25 cellular contexts compared by ENCODE assay signal in genomic region chr9:128333368-128333969, GRCh38.
"Had no signal": no experiment of that assay in that cellular context is flagged by ENCODE, and none has a peak within 500 bp of the region (broad histone marks: within the 10 kb centered on the region; RNA-seq: fewer than 3 reads in every experiment).

No MANE protein-coding gene starts in this region.

- H2AFZ ChIP-seq: parathyroid adenoma had no signal

- H3K27me3 ChIP-seq: testis, vagina had no signal

- H3K27ac Mint-ChIP-seq: activated CD4-positive, alpha-beta T cell treated with anti-CD3 and anti-CD28 coated beads, Interleukin-2, amount 10 ng/mL, durations not matched to agents 7 days and 5 days; activated CD8-positive, alpha-beta memory T cell treated with anti-CD3 and anti-CD28 coated beads, Interleukin-2, amount 10 ng/mL, durations not matched to agents 7 days and 5 days; activated CD8-positive, alpha-beta T cell treated with anti-CD3 and anti-CD28 coated beads for 36 hours; activated naive CD4-positive, alpha-beta T cell treated with anti-CD3 and anti-CD28 coated beads, Interleukin-2, amount 50 U/mL, for 72 hours; dendritic cell treated with granulocyte-macrophage colony-stimulating factor and Interleukin-4, amounts not matched to agents 40 ng/mL and 50 ng/mL, for 4 days; natural killer cell treated with Interleukin-12 subunit alpha and Interleukin-12 subunit beta and Interleukin-15 and Interleukin-18, amount 100 ng/mL, for 72 hours; type B pancreatic cell had no signal

- H3K4me3 ChIP-seq: smooth muscle cell, testis, vagina had no signal

- H3K36me3 Mint-ChIP-seq: activated CD8-positive, alpha-beta memory T cell treated with anti-CD3 and anti-CD28 coated beads, Interleukin-2, amount 10 ng/mL, durations not matched to agents 7 days and 5 days; activated naive CD4-positive, alpha-beta T cell treated with anti-CD3 and anti-CD28 coated beads, Interleukin-2, amount 50 U/mL, for 72 hours; natural killer cell treated with Interleukin-12 subunit alpha and Interleukin-12 subunit beta and Interleukin-15 and Interleukin-18, amount 100 ng/mL, for 72 hours had no signal

- H3K27me3 Mint-ChIP-seq: activated CD4-positive, alpha-beta T cell treated with anti-CD3 and anti-CD28 coated beads, Interleukin-2, amount 10 ng/mL, durations not matched to agents 7 days and 5 days; activated CD8-positive, alpha-beta memory T cell treated with anti-CD3 and anti-CD28 coated beads, Interleukin-2, amount 10 ng/mL, durations not matched to agents 7 days and 5 days; activated CD8-positive, alpha-beta T cell treated with anti-CD3 and anti-CD28 coated beads for 36 hours; activated T-helper 17 cell treated with anti-CD3 and anti-CD28 coated beads, Interleukin-2, amount 50 U/mL, for 72 hours; brain; dendritic cell treated with granulocyte-macrophage colony-stimulating factor and Interleukin-4, amounts not matched to agents 40 ng/mL and 50 ng/mL, for 4 days; natural killer cell treated with Interleukin-12 subunit alpha and Interleukin-12 subunit beta and Interleukin-15 and Interleukin-18, amount 100 ng/mL, for 72 hours; type B pancreatic cell had no signal

- H3K9ac ChIP-seq: parathyroid adenoma had no signal

- H3K27ac ChIP-seq: parathyroid adenoma, testis, vagina, VCaP had no signal

- H3K4me1 ChIP-seq: parathyroid adenoma, testis, vagina had no signal

- H3K4me3 Mint-ChIP-seq: activated CD4-positive, alpha-beta T cell treated with anti-CD3 and anti-CD28 coated beads, Interleukin-2, amount 10 ng/mL, durations not matched to agents 7 days and 5 days; activated CD8-positive, alpha-beta memory T cell treated with anti-CD3 and anti-CD28 coated beads, Interleukin-2, amount 10 ng/mL, durations not matched to agents 7 days and 5 days; activated CD8-positive, alpha-beta T cell treated with anti-CD3 and anti-CD28 coated beads for 36 hours; activated T-helper 17 cell treated with anti-CD3 and anti-CD28 coated beads, Interleukin-2, amount 50 U/mL, for 72 hours; brain; dendritic cell treated with granulocyte-macrophage colony-stimulating factor and Interleukin-4, amounts not matched to agents 40 ng/mL and 50 ng/mL, for 4 days; natural killer cell treated with Interleukin-12 subunit alpha and Interleukin-12 subunit beta and Interleukin-15 and Interleukin-18, amount 100 ng/mL, for 72 hours; type B pancreatic cell had no signal

- H3K4me1 Mint-ChIP-seq: activated CD4-positive, alpha-beta T cell treated with anti-CD3 and anti-CD28 coated beads, Interleukin-2, amount 10 ng/mL, durations not matched to agents 7 days and 5 days; activated CD8-positive, alpha-beta memory T cell treated with anti-CD3 and anti-CD28 coated beads, Interleukin-2, amount 10 ng/mL, durations not matched to agents 7 days and 5 days; activated T-helper 17 cell treated with anti-CD3 and anti-CD28 coated beads, Interleukin-2, amount 50 U/mL, for 72 hours; brain had no signal

- DNase-seq: activated CD4-positive, alpha-beta T cell treated with anti-CD3 and anti-CD28 coated beads, Interleukin-2, amount 10 ng/mL, durations not matched to agents 7 days and 5 days; activated CD8-positive, alpha-beta memory T cell treated with anti-CD3 and anti-CD28 coated beads, Interleukin-2, amount 10 ng/mL, durations not matched to agents 7 days and 5 days; activated CD8-positive, alpha-beta T cell treated with anti-CD3 and anti-CD28 coated beads for 36 hours; activated T-cell treated with anti-CD3 and anti-CD28 coated beads, Interleukin-2, amount 50 U/mL, for 1 hour; aorta; effector CD4-positive, alpha-beta T cell; erythroblast; foreskin fibroblast; hippocampal formation; kidney glomerular epithelial cell; stimulated activated CD4-positive, alpha-beta T cell treated with anti-CD3 and anti-CD28 coated beads, Interleukin-15, amount 100 ng/mL, for 24 hours; stimulated activated naive CD4-positive, alpha-beta T cell; testis had no signal

- H3K4me2 ChIP-seq: smooth muscle cell had no signal

- H3K9me3 ChIP-seq: testis, vagina had no signal

- H3K9me3 Mint-ChIP-seq: activated CD4-positive, alpha-beta T cell treated with anti-CD3 and anti-CD28 coated beads, Interleukin-2, amount 10 ng/mL, durations not matched to agents 7 days and 5 days; activated CD8-positive, alpha-beta T cell treated with anti-CD3 and anti-CD28 coated beads for 36 hours; activated naive CD4-positive, alpha-beta T cell treated with anti-CD3 and anti-CD28 coated beads, Interleukin-2, amount 50 U/mL, for 72 hours; activated T-helper 17 cell treated with anti-CD3 and anti-CD28 coated beads, Interleukin-2, amount 50 U/mL, for 72 hours; brain; dendritic cell treated with granulocyte-macrophage colony-stimulating factor and Interleukin-4, amounts not matched to agents 40 ng/mL and 50 ng/mL, for 4 days; natural killer cell treated with Interleukin-12 subunit alpha and Interleukin-12 subunit beta and Interleukin-15 and Interleukin-18, amount 100 ng/mL, for 72 hours; type B pancreatic cell had no signal

- ATAC-seq: activated CD4-positive, CD25-positive, alpha-beta regulatory T cell treated with anti-CD3 and anti-CD28 coated beads, Interleukin-2, amount 50 U/mL, for 24 hours; activated CD8-positive, alpha-beta memory T cell treated with anti-CD3 and anti-CD28 coated beads, Interleukin-2, amount 10 ng/mL, durations not matched to agents 7 days and 5 days; activated CD8-positive, alpha-beta T cell treated with anti-CD3 and anti-CD28 coated beads for 36 hours; activated naive CD4-positive, alpha-beta T cell treated with anti-CD3 and anti-CD28 coated beads, Interleukin-2, amount 50 U/mL, for 72 hours; activated T-helper 17 cell treated with anti-CD3 and anti-CD28 coated beads, Interleukin-2, amount 50 U/mL, for 72 hours; natural killer cell treated with Interleukin-12 subunit alpha and Interleukin-12 subunit beta and Interleukin-15 and Interleukin-18, amount 100 ng/mL, for 72 hours; sciatic nerve had no signal

- H3K79me2 ChIP-seq: parathyroid adenoma had no signal
